Comparison of ENCODE assay signal across 26 cellular contexts in genomic region chr3:185978516-185978915, GRCh38. TPM values are rescaled to one million over a fixed set of nuclear protein-coding genes. Genes with fewer than 3 reads are reported as not detected.
DNase-seq lines count a peak whose midpoint lies in the region; ATAC-seq, FAIRE-seq and TF ChIP-seq lines count a peak whose summit lies in the region.
"Had no signal": no experiment of that assay in that cellular context is flagged by ENCODE, and none has a peak within 500 bp of the region (broad histone marks: within the 10 kb centered on the region; RNA-seq: fewer than 3 reads in every experiment).

No MANE protein-coding gene starts in this region.

- H3K9ac ChIP-seq in adipocyte (ENCODE audit: low read length): peak overlapping the region; percentile 23
- H3K9ac ChIP-seq: BLaER1 treated with 17β-estradiol and CSF1 and Interleukin-3, amounts not matched to agents 10 nM and 100 nM had no signal

- H3K4me1 Mint-ChIP-seq in GM23338 (no peaks in the 10 kb centered on the region), endothelial cell (ENCODE audit: unreplicated experiment) (peaks cover 38% of the 10 kb centered on the region)
- H3K4me1 Mint-ChIP-seq in activated CD4-positive, alpha-beta memory T cell treated with anti-CD3 and anti-CD28 coated beads, Interleukin-2, amount 10 ng/mL, durations not matched to agents 7 days and 5 days: peaks cover 13% of the 10 kb centered on the region

- H3K9me3 Mint-ChIP-seq in GM23338 (no peaks in the 10 kb centered on the region; the same call in 2 of the 3 replicates), endothelial cell (ENCODE audit: unreplicated experiment) (no peaks in the 10 kb centered on the region)
- H3K9me3 Mint-ChIP-seq in activated CD4-positive, alpha-beta memory T cell treated with anti-CD3 and anti-CD28 coated beads, Interleukin-2, amount 10 ng/mL, durations not matched to agents 7 days and 5 days: no peaks in the 10 kb centered on the region
- H3K9me3 Mint-ChIP-seq: CD14-positive monocyte; CD4-positive, alpha-beta T cell; CD8-positive, alpha-beta memory T cell had no signal

- H3K27me3 ChIP-seq in GM23338 (ENCODE audit: insufficient read depth) (no peaks in the 10 kb centered on the region), adipocyte (replicated peaks; ENCODE audit: control insufficient read depth, insufficient read depth, low read length) (no peaks in the 10 kb centered on the region)
- H3K27me3 ChIP-seq: BE2C; BLaER1 treated with 17β-estradiol and CSF1 and Interleukin-3, amounts not matched to agents 10 nM and 100 nM had no signal

- H4K20me1 ChIP-seq in GM23338 (replicated peaks; ENCODE audit: insufficient read depth): no peaks in the 10 kb centered on the region
- H4K20me1 ChIP-seq: BLaER1 treated with 17β-estradiol and CSF1 and Interleukin-3, amounts not matched to agents 10 nM and 100 nM had no signal

- peaks cover 8% of the 10 kb centered on the region for H3K27me3 Mint-ChIP-seq in GM23338 (ENCODE audit: insufficient read depth, low read depth, poor library complexity)
- no peaks in the 10 kb centered on the region for H3K27me3 Mint-ChIP-seq in endothelial cell (ENCODE audit: unreplicated experiment)
- H3K27me3 Mint-ChIP-seq in activated CD4-positive, alpha-beta memory T cell treated with anti-CD3 and anti-CD28 coated beads, Interleukin-2, amount 10 ng/mL, durations not matched to agents 7 days and 5 days: peaks cover 19% of the 10 kb centered on the region

- POLR2A ChIA-PET in activated CD4-positive, alpha-beta memory T cell treated with anti-CD3 and anti-CD28 coated beads, Interleukin-2, amount 10 ng/mL, durations not matched to agents 7 days and 5 days (lab: Charles Lee): no interaction called here

- H3K36me3 ChIP-seq in GM23338 (ENCODE audit: insufficient read depth) (no peaks in the 10 kb centered on the region), adipocyte (ENCODE audit: control insufficient read depth, insufficient read depth, low read length, severe bottlenecking) (peaks cover 23% of the 10 kb centered on the region)
- H3K36me3 ChIP-seq: BE2C; BLaER1 treated with 17β-estradiol and CSF1 and Interleukin-3, amounts not matched to agents 10 nM and 100 nM had no signal

- ATAC-seq in GM23338: no peak
- ATAC-seq: A549 had no signal

- no peaks in the 10 kb centered on the region for H3K79me2 ChIP-seq in GM23338 (replicated peaks; ENCODE audit: insufficient read depth)

- H3K4me2 ChIP-seq in GM23338: no peak overlapping the region
- H3K4me2 ChIP-seq: A549; BLaER1 treated with 17β-estradiol and CSF1 and Interleukin-3, amounts not matched to agents 10 nM and 100 nM had no signal

- DNase-seq in GM23338 (ENCODE audit: low spot score): no peak
- DNase-seq in adipocyte (ENCODE audit: low read depth): no peak
- no peak for DNase-seq in endothelial cell (ENCODE audit: low spot score)
- DNase-seq in HT-29 (ENCODE audit: low spot score): no peak
- no peak for DNase-seq in H54 (ENCODE audit: insufficient read length, low spot score)
- no peak for DNase-seq in NCI-H748 (lab: John Stamatoyannopoulos, UW; ENCODE audit: unreplicated experiment)
- DNase-seq in activated CD4-positive, alpha-beta memory T cell treated with anti-CD3 and anti-CD28 coated beads, Interleukin-2, amount 10 ng/mL, durations not matched to agents 7 days and 5 days: no peak
- DNase-seq: 8988T; ACHN; AML-193; BE2C; CD4-positive, alpha-beta T cell; CD8-positive, alpha-beta memory T cell; DMS 273 treated with DMSO at 0.1 percent for 48 hours; DMS79; EL; GF-D8; GOT3; H7; HCEC 1CT had no signal

- CTCF ChIA-PET in activated CD4-positive, alpha-beta memory T cell treated with anti-CD3 and anti-CD28 coated beads, Interleukin-2, amount 10 ng/mL, durations not matched to agents 7 days and 5 days (lab: Charles Lee): interaction anchor here (1.0 to 7.5 kb wide), 8 partner anchors 10 to 639 kb away, joined by 3 to 50 read pairs (median 8); no protein-coding TSS in a partner anchor

- no peak for FAIRE-seq in H54 (lab: Jason Lieb, UNC)
- FAIRE-seq: A549, D721Med, GM12891, GM18507 had no signal

- H3K9me2 ChIP-seq in GM23338 (ENCODE audit: insufficient read depth): no peaks in the 10 kb centered on the region

- TF ChIP-seq POLR2A in H54 (IDR thresholded peaks at IDR 0.05; ENCODE audit: low read depth, low read length): no peak

- H3K4me3 ChIP-seq in GM23338: no peak overlapping the region
- H3K4me3 ChIP-seq in adipocyte (ENCODE audit: low read length): no peak overlapping the region
- H3K4me3 ChIP-seq: A549; BLaER1 treated with 17β-estradiol and CSF1 and Interleukin-3, amounts not matched to agents 10 nM and 100 nM had no signal

- H3K4me1 ChIP-seq in GM23338 (ENCODE audit: insufficient read depth) (no peaks in the 10 kb centered on the region), adipocyte (ENCODE audit: control insufficient read depth, insufficient read depth, low read length) (peaks cover 34% of the 10 kb centered on the region)
- H3K4me1 ChIP-seq: BE2C had no signal

- TF ChIP-seq CTCF in GM23338 (conservative IDR thresholded peaks at IDR 0.05; ENCODE audit: low read depth in 2 of 2) (no peak), endothelial cell (IDR thresholded peaks at IDR 0.05; ENCODE audit: unreplicated experiment) (no peak)

- H3K9me3 ChIP-seq in adipocyte (ENCODE audit: control insufficient read depth, low read length): no peaks in the 10 kb centered on the region
- H3K9me3 ChIP-seq: A549; BE2C; BLaER1 treated with 17β-estradiol and CSF1 and Interleukin-3, amounts not matched to agents 10 nM and 100 nM had no signal

- H3K4me3 Mint-ChIP-seq in GM23338 (no peak overlapping the region), endothelial cell (ENCODE audit: unreplicated experiment) (no peak overlapping the region)
- no peak overlapping the region for H3K4me3 Mint-ChIP-seq in activated CD4-positive, alpha-beta memory T cell treated with anti-CD3 and anti-CD28 coated beads, Interleukin-2, amount 10 ng/mL, durations not matched to agents 7 days and 5 days
- H3K4me3 Mint-ChIP-seq: CD14-positive monocyte; CD4-positive, alpha-beta T cell; CD8-positive, alpha-beta memory T cell had no signal

- H2AFZ ChIP-seq in GM23338: peak overlapping the region; percentile 38; the same call in 1 of the 2 replicates

- H3K27ac Mint-ChIP-seq in GM23338: no peak overlapping the region
- peak overlapping the region; percentile 1 for H3K27ac Mint-ChIP-seq in endothelial cell (ENCODE audit: unreplicated experiment)
- no peak overlapping the region for H3K27ac Mint-ChIP-seq in activated CD4-positive, alpha-beta memory T cell treated with anti-CD3 and anti-CD28 coated beads, Interleukin-2, amount 10 ng/mL, durations not matched to agents 7 days and 5 days
- H3K27ac Mint-ChIP-seq: CD14-positive monocyte; CD4-positive, alpha-beta T cell; CD8-positive, alpha-beta memory T cell had no signal

- H3K27ac ChIP-seq in GM23338 (ENCODE audit: low read depth): no peak overlapping the region
- H3K27ac ChIP-seq: A549; BLaER1 treated with 17β-estradiol and CSF1 and Interleukin-3, amounts not matched to agents 10 nM and 100 nM had no signal

- no peaks in the 10 kb centered on the region for H3F3A ChIP-seq in GM23338 (replicated peaks; ENCODE audit: low read depth)

- H3K36me3 Mint-ChIP-seq in GM23338 (ENCODE audit: low read depth) (no peaks in the 10 kb centered on the region), endothelial cell (ENCODE audit: low read depth, unreplicated experiment) (no peaks in the 10 kb centered on the region)
- no peaks in the 10 kb centered on the region for H3K36me3 Mint-ChIP-seq in activated CD4-positive, alpha-beta memory T cell treated with anti-CD3 and anti-CD28 coated beads, Interleukin-2, amount 10 ng/mL, durations not matched to agents 7 days and 5 days (ENCODE audit: low read depth)
- H3K36me3 Mint-ChIP-seq: CD8-positive, alpha-beta memory T cell had no signal

TF ChIP-seq in GM23338, 12 proteins besides CTCF, POLR2A, EP300 and RAD21 (continues in another document):
- TF ChIP-seq JUNB (IDR thresholded peaks at IDR 0.05; ENCODE audit: unreplicated experiment) (no peak), ZNF114 (CRISPR knock-in tag; IDR thresholded peaks at IDR 0.05) (no peak)

RNA-seq across cellular contexts. Expression of gene TRA2B, which starts 40.7 kb away (rescaled TPM):
- total RNA-seq in GM23338 (2014; rRNA removed; shearing (Covaris generic)): 323 and 602 TPM in 2 replicates
- polyA plus RNA-seq in GM23338 (2016; fragmentation: Nextera tagmentation; extraction: Ambion mirVana): 360 and 368 TPM in 2 replicates
- 132 TPM for total RNA-seq in endothelial cell (ENCODE audit: unreplicated experiment)
- total RNA-seq in HT-29 (2014; rRNA removed; shearing (Covaris generic)): 268 and 296 TPM in 2 replicates
- 100 to 1,000 TPM; 194 to 195 TPM for total RNA-seq in activated CD4-positive, alpha-beta memory T cell treated with anti-CD3 and anti-CD28 coated beads, Interleukin-2, amount 10 ng/mL, durations not matched to agents 7 days and 5 days
